ENCODE assay signal across 11 cellular contexts in genomic region chr2:5696351-5696740, GRCh38. TPM values are rescaled to one million over a fixed set of nuclear protein-coding genes. Genes with fewer than 3 reads are reported as not detected.
DNase-seq lines count a peak whose midpoint lies in the region; ATAC-seq, FAIRE-seq and TF ChIP-seq lines count a peak whose summit lies in the region.
"Had no signal": no experiment of that assay in that cellular context is flagged by ENCODE, and none has a peak within 500 bp of the region (broad histone marks: within the 10 kb centered on the region; RNA-seq: fewer than 3 reads in every experiment).

No MANE protein-coding gene starts in this region.

- no peak overlapping the region for H3K27ac Mint-ChIP-seq in Calu3 (ENCODE audit: unreplicated experiment)
- no peak overlapping the region for H3K27ac Mint-ChIP-seq in CD4-positive, alpha-beta T cell

- intact Hi-C loops in Right ventricle myocardium inferior (cut with DNase I), result loop anchor here (2.0 kb wide), 1 partner anchor 218 kb away; no protein-coding TSS in a partner anchor
- intact Hi-C loops in cardiac septum (cut with DNase I), result loop anchor here (2.0 kb wide), 1 partner anchor 218 kb away; no protein-coding TSS in a partner anchor
- intact Hi-C loops in GM12878 (cut with micrococcal nuclease; ENCODE audit: unreplicated experiment), result no loop called here
- intact Hi-C loops in lower lobe of right lung (cut with DNase I), result no loop called here
- intact Hi-C loops in Calu3 (cut with micrococcal nuclease; ENCODE audit: unreplicated experiment), result no loop called here
- intact Hi-C loops in CD4-positive, alpha-beta T cell (cut with DNase I, micrococcal nuclease), result no loop called here

- no peaks in the 10 kb centered on the region for H3K36me3 ChIP-seq in GM12878 (ENCODE audit: control insufficient read depth in 2 of 2, insufficient read depth in 2 of 2, low read length in 1 of 2)
- no peaks in the 10 kb centered on the region for H3K36me3 ChIP-seq in lower lobe of right lung

- 48% methylated on average over 17 of the region's 49 CpGs for WGBS in GM12878 (ENCODE audit: insufficient coverage, insufficient replicate concordance, low lambda C conversion rate, missing lambda C conversion rate)

- H3K4me1 Mint-ChIP-seq in Calu3 (ENCODE audit: low read depth, unreplicated experiment), result no peaks in the 10 kb centered on the region
- H3K4me1 Mint-ChIP-seq in CD4-positive, alpha-beta T cell (ENCODE audit: low read depth), result peaks cover 6% of the 10 kb centered on the region

- peak; percentile 27 for ATAC-seq in Right ventricle myocardium inferior
- ATAC-seq in GM12878, result peak; percentile 17; the same call in 1 of the 3 replicates
- peak; percentile 46 to 59 for ATAC-seq in lower lobe of right lung
- ATAC-seq in CD4-positive, alpha-beta T cell (ENCODE audit: poor library complexity), result no peak

- H4K20me1 ChIP-seq in GM12878 (ENCODE audit: control insufficient read depth, insufficient read depth), result no peaks in the 10 kb centered on the region

- CTCF ChIA-PET in GM12878 (lab: Yijun Ruan, JAX) (interaction anchor here (0.5 kb wide), 1 partner anchor 267 kb away, joined by 3 read pairs; no protein-coding TSS in a partner anchor), Calu3 (lab: Charles Lee) (no interaction called here)
- CTCF ChIA-PET in CD4-positive, alpha-beta T cell (lab: Charles Lee), result no interaction called here

- no peak for DNase-seq in Right ventricle myocardium inferior (ENCODE audit: missing footprints)
- no peak for DNase-seq in cardiac septum (ENCODE audit: low spot score)
- DNase-seq in GM12878 (ENCODE audit: low read depth, low spot score), result no peak
- DNase-seq in lower lobe of right lung, result no peak
- DNase-seq in middle frontal gyrus (ENCODE audit: extremely low spot score, low spot score), result no peak
- DNase-seq in stimulated activated CD4-positive, alpha-beta T cell treated with anti-CD3 and anti-CD28 coated beads, Interleukin-2, amount 100 ng/mL, for 48 hours, result no peak
- DNase-seq in Calu3, result no peak
- DNase-seq in CD4-positive, alpha-beta T cell, result no peak
- DNase-seq: DND-41 had no signal

- no peak overlapping the region for H2AFZ ChIP-seq in GM12878 (ENCODE audit: control insufficient read depth, low read depth, low read length)

- peaks cover 4% of the 10 kb centered on the region for H3K36me3 Mint-ChIP-seq in Calu3 (ENCODE audit: insufficient read depth, unreplicated experiment)
- H3K36me3 Mint-ChIP-seq in CD4-positive, alpha-beta T cell (ENCODE audit: low read depth), result no peaks in the 10 kb centered on the region

- H3K4me3 Mint-ChIP-seq in Calu3 (ENCODE audit: low read depth, unreplicated experiment), result no peak overlapping the region
- no peak overlapping the region for H3K4me3 Mint-ChIP-seq in CD4-positive, alpha-beta T cell

- BruUV-seq in GM12878 (replicated peaks; lab: Mats Ljungman, UMichigan), result no TSS peak
- BruUV-seq in Calu3 (replicated peaks; lab: Mats Ljungman, UMichigan), result no TSS peak

- H3K4me3 ChIP-seq in GM12878 (no peak overlapping the region), lower lobe of right lung (peak overlapping the region; percentile 38)

- SMC1A ChIA-PET in GM12878 (lab: Charles Lee; ENCODE audit: uncharacterized antibody, unreplicated experiment), result no interaction called here

- peak overlapping the region; percentile 48 for H3K4me2 ChIP-seq in GM12878 (ENCODE audit: control insufficient read depth, insufficient read depth)

- POLR2A ChIA-PET in GM12878 (lab: Charles Lee), result no interaction called here
- POLR2A ChIA-PET in CD4-positive, alpha-beta T cell (lab: Charles Lee), result no interaction called here

- TF ChIP-seq POLR2A in GM12878 (IDR thresholded peaks at IDR 0.05; ENCODE audit: low read depth, low read length), result no peak; the same call in 1 of the 2 replicates

- no peak for TF ChIP-seq CTCF in GM12878 (IDR thresholded peaks at IDR 0.05 in 2 of 3, conservative IDR thresholded peaks at IDR 0.05 in 1 of 3; ENCODE audit: control insufficient read depth in 2 of 3, extremely low read depth in 1 of 3, insufficient read depth in 1 of 3, low read depth in 3 of 3, low read length in 3 of 3)
- TF ChIP-seq CTCF in lower lobe of right lung (IDR thresholded peaks at IDR 0.05), result no peak
- TF ChIP-seq CTCF in Calu3 (IDR thresholded peaks at IDR 0.05; ENCODE audit: unreplicated experiment), result no peak
- no peak for TF ChIP-seq CTCF in CD4-positive, alpha-beta T cell (IDR thresholded peaks at IDR 0.05)

- RAD21 ChIA-PET in GM12878 (lab: Charles Lee; ENCODE audit: unreplicated experiment), result no interaction called here

- no peak for TF ChIP-seq EP300 in GM12878 (IDR thresholded peaks at IDR 0.05; ENCODE audit: borderline replicate concordance in 1 of 2, control insufficient read depth in 1 of 2, low read depth in 2 of 2, low read length in 2 of 2)

- peaks cover 2% of the 10 kb centered on the region; the same call in 2 of the 3 replicates for H3K9me3 ChIP-seq in GM12878 (replicated peaks; ENCODE audit: control insufficient read depth, insufficient read depth, low read length)
- no peaks in the 10 kb centered on the region for H3K9me3 ChIP-seq in lower lobe of right lung
- H3K9me3 ChIP-seq in CD4-positive, alpha-beta T cell (ENCODE audit: control insufficient read depth, low read length), result no peaks in the 10 kb centered on the region

- no peaks in the 10 kb centered on the region for H3K79me2 ChIP-seq in GM12878 (ENCODE audit: control insufficient read depth, insufficient read depth, low read length)

- H3K9ac ChIP-seq in GM12878 (ENCODE audit: control insufficient read depth, insufficient read depth, low read length), result no peak overlapping the region

- H3K9me3 Mint-ChIP-seq in Calu3 (ENCODE audit: low read depth, unreplicated experiment), result peaks cover 5% of the 10 kb centered on the region
- no peaks in the 10 kb centered on the region for H3K9me3 Mint-ChIP-seq in CD4-positive, alpha-beta T cell

- H3K4me1 ChIP-seq in GM12878 (ENCODE audit: control insufficient read depth, insufficient read depth, low read length), result no peaks in the 10 kb centered on the region
- peaks cover 24% of the 10 kb centered on the region for H3K4me1 ChIP-seq in lower lobe of right lung

- FAIRE-seq in GM12878 (lab: Jason Lieb, UNC), result no peak

- TF ChIP-seq RAD21 in GM12878 (IDR thresholded peaks at IDR 0.05; ENCODE audit: insufficient read depth, low read depth, low read length), result no peak

- peaks cover 0 to 9% of the 10 kb centered on the region in 2 experiments; a peak in 3 of 4 replicates for H3K27me3 ChIP-seq in GM12878 (replicated peaks in 1 of 2; ENCODE audit: control insufficient read depth in 2 of 2, insufficient read depth in 2 of 2, low read length in 1 of 2)
- peaks cover 90% of the 10 kb centered on the region for H3K27me3 ChIP-seq in lower lobe of right lung (ENCODE audit: low read depth)
- peaks cover 60% of the 10 kb centered on the region for H3K27me3 ChIP-seq in CD4-positive, alpha-beta T cell (ENCODE audit: control insufficient read depth, insufficient read depth, low read length)

- H3K27ac ChIP-seq in GM12878 (ENCODE audit: control insufficient read depth, insufficient read depth) (no peak overlapping the region), lower lobe of right lung (no peak overlapping the region)
- no peak overlapping the region for H3K27ac ChIP-seq in CD4-positive, alpha-beta T cell (ENCODE audit: low read depth, low read length)
- H3K27ac ChIP-seq: epithelial cell of prostate, VCaP had no signal

- no peaks in the 10 kb centered on the region for H3K27me3 Mint-ChIP-seq in Calu3 (ENCODE audit: unreplicated experiment)
- H3K27me3 Mint-ChIP-seq in CD4-positive, alpha-beta T cell, result peaks cover 63% of the 10 kb centered on the region

- in situ Hi-C loops in GM12878 (cut with MboI), result no loop called here

TF ChIP-seq in GM12878, 131 proteins besides CTCF, POLR2A, EP300 and RAD21 (continues in another document):
- TF ChIP-seq TARDBP (IDR thresholded peaks at IDR 0.05; ENCODE audit: borderline replicate concordance), result no peak
- no peak for TF ChIP-seq ZSCAN29 (IDR thresholded peaks at IDR 0.05)
- TF ChIP-seq SRF (IDR thresholded peaks at IDR 0.05; ENCODE audit: low read depth in 2 of 2, low read length in 2 of 2), result no peak
- no peak for TF ChIP-seq CHD2 (IDR thresholded peaks at IDR 0.05; ENCODE audit: borderline replicate concordance, low read depth, low read length)
- TF ChIP-seq SP1 (IDR thresholded peaks at IDR 0.05; ENCODE audit: low read depth, low read length), result no peak
- TF ChIP-seq ETV6 (conservative IDR thresholded peaks at IDR 0.05 in 1 of 2, IDR thresholded peaks at IDR 0.05 in 1 of 2; ENCODE audit: borderline replicate concordance in 1 of 2, low read depth in 1 of 2), result no peak
- TF ChIP-seq NFYA (IDR thresholded peaks at IDR 0.05; ENCODE audit: borderline replicate concordance, low read depth, low read length), result no peak
- no peak for TF ChIP-seq JUND (IDR thresholded peaks at IDR 0.05; ENCODE audit: low read depth, low read length)

RNA-seq across cellular contexts. Expression of gene SOX11, which starts 4.2 kb away (rescaled TPM):
- 1.1 TPM for total RNA-seq in Right ventricle myocardium inferior
- 2.8 TPM for total RNA-seq in cardiac septum
- total RNA-seq in GM12878 (2013; cell fraction: nucleolus; rRNA removed), result not detected in 2 replicates
- total RNA-seq in GM12878 (2014; rRNA removed), result not detected in 2 replicates
- total RNA-seq in GM12878 (2014; rRNA removed; fragmentation: Illumina TruSeq; extraction: Trizol), result not detected in 2 replicates
- total RNA-seq in GM12878 (2021), result 0.03 TPM in 1 of 2 replicates, not detected in the other
- not detected for polyA plus RNA-seq in GM12878 (2011; ENCODE audit: low read depth)
- not detected in 2 replicates for polyA plus RNA-seq in GM12878 (2011; rRNA removed)
- polyA plus RNA-seq in GM12878 (2011; cell fraction: cytosol; rRNA removed), result not detected in 2 replicates
- polyA plus RNA-seq in GM12878 (2011; cell fraction: nucleus; rRNA removed), result not detected in 2 replicates
- not detected in 2 replicates for polyA plus RNA-seq in GM12878 (2012)
- not detected in 2 replicates for polyA plus RNA-seq in GM12878 (2014; fragmentation: Illumina TruSeq; extraction: Trizol)
- not detected for polyA plus RNA-seq in GM12878 (2014; fragmentation: Nextera tagmentation; extraction: Ambion mirVana)
- not detected in 2 replicates for polyA plus RNA-seq in GM12878 (2014; rRNA removed)
- polyA plus RNA-seq in GM12878 (2016; fragmentation: Nextera tagmentation; extraction: Ambion mirVana), result under 1 TPM; 0.03 to 0.04 TPM
- not detected in 2 replicates for polyA minus RNA-seq in GM12878 (2011; rRNA and poly(A)+ RNA removed)
- polyA minus RNA-seq in GM12878 (2011; cell fraction: cytosol; rRNA and poly(A)+ RNA removed), result not detected in 2 replicates
- polyA minus RNA-seq in GM12878 (2011; cell fraction: nucleus; rRNA and poly(A)+ RNA removed), result not detected in 2 replicates
- 0.03 TPM for total RNA-seq in lower lobe of right lung
- not detected in 2 replicates for total RNA-seq in Calu3 (2022)
- not detected for total RNA-seq in CD4-positive, alpha-beta T cell

Comparison
In these comparisons a context has a peak if more than half of its experiments do, and no peak if none do; other contexts are left out.
1. intact Hi-C loops: an anchor here in Right ventricle myocardium inferior (2.0 kb wide) and cardiac septum (2.0 kb wide); none called in GM12878, lower lobe of right lung, Calu3 and CD4-positive, alpha-beta T cell.